ENCODE assay signal across 10 cellular contexts in the genomic region with DNA sequence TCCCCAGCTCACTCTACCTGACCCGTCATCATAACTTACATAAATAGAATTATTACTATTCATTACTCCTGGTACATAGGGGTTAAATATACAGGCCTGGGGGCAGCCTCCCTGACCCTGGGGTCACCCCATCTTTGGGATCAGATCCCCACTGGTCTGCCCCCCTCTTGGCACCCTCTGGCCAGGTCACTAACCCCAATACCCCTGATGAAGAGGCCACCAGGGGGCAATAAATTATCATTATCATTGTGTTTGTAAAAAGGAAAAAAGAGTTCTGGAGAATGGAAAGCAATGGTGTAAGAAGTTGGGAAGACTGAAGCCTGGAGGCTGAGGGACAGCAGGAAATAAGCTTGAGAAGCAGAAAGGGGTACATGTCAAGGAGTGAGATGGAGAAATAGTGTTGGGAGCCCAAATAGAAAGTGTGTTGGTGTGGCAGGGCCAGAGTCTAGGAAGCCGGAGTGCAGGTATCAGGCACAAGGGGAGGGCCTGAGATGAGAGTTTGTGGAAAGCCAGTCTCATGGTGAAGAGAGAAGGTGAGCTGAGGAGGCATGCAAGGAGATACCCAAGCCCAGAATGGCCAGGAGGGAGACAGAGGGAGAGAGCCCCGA. TPM values are rescaled to one million over a fixed set of nuclear protein-coding genes. Genes with fewer than 3 reads are reported as not detected.
A peak's percentile ranks its signal among the peaks of the same experiment; 100 is the strongest.
DNase-seq lines count a peak whose midpoint lies in the region; ATAC-seq and TF ChIP-seq lines count a peak whose summit lies in the region.
"Had no signal": no experiment of that assay in that cellular context is flagged by ENCODE, and none has a peak within 500 bp of the region (broad histone marks: within the 10 kb centered on the region; RNA-seq: fewer than 3 reads in every experiment).

No MANE protein-coding gene starts in this region.

- H3K36me3 Mint-ChIP-seq in immature natural killer cell = peaks cover 0 to 3% (median 3%) of the 10 kb centered on the region in 3 donors
- no peaks in the 10 kb centered on the region for H3K36me3 Mint-ChIP-seq in stimulated activated naive B cell treated with anti-CD40 and anti-IgM and Interleukin-4, amounts not matched to agents 10 μg/mL and 1 μg/mL and 100 μg/mL, for 72 hours
- H3K36me3 Mint-ChIP-seq: memory B cell had no signal

- peak overlapping the region in 4 of 5 donors; percentile 18 to 84 (median 50) for H3K4me3 Mint-ChIP-seq in immature natural killer cell
- H3K4me3 Mint-ChIP-seq in stimulated activated naive B cell treated with anti-CD40 and anti-IgM and Interleukin-4, amounts not matched to agents 10 μg/mL and 1 μg/mL and 100 μg/mL, for 72 hours = no peak overlapping the region
- H3K4me3 Mint-ChIP-seq: memory B cell had no signal

- H3K27ac Mint-ChIP-seq in immature natural killer cell = peak overlapping the region in 1 of 6 donors; percentile 13
- H3K27ac Mint-ChIP-seq in stimulated activated naive B cell treated with anti-CD40 and anti-IgM and Interleukin-4, amounts not matched to agents 10 μg/mL and 1 μg/mL and 100 μg/mL, for 72 hours = no peak overlapping the region
- H3K27ac Mint-ChIP-seq: activated T-helper 17 cell treated with anti-CD3 and anti-CD28 coated beads, Interleukin-2, amount 50 U/mL, for 72 hours; memory B cell had no signal

- no peak overlapping the region for H3K4me3 ChIP-seq in WI38 (ENCODE audit: low read depth, low read length)
- no peak overlapping the region for H3K4me3 ChIP-seq in H7 (ENCODE audit: insufficient read depth, low read depth, low read length)

- peaks cover 16 to 25% of the 10 kb centered on the region in 2 donors for H3K4me1 Mint-ChIP-seq in immature natural killer cell
- peaks cover 12 to 22% of the 10 kb centered on the region in 2 donors for H3K4me1 Mint-ChIP-seq in stimulated activated naive B cell treated with anti-CD40 and anti-IgM and Interleukin-4, amounts not matched to agents 10 μg/mL and 1 μg/mL and 100 μg/mL, for 72 hours

- ATAC-seq in stimulated activated naive B cell treated with anti-CD40 and anti-IgM and Interleukin-4, amounts not matched to agents 10 μg/mL and 1 μg/mL and 100 μg/mL, for 72 hours (replicated peaks) = no peak
- no peak for ATAC-seq in GM18519 (IDR thresholded peaks at IDR 0.05; ENCODE audit: low FRiP score, unreplicated experiment)
- ATAC-seq: activated T-helper 17 cell treated with anti-CD3 and anti-CD28 coated beads, Interleukin-2, amount 50 U/mL, for 72 hours had no signal

- H3K27me3 Mint-ChIP-seq in immature natural killer cell (ENCODE audit: low read depth in 3 of 3) = peaks cover 2 to 5% (median 5%) of the 10 kb centered on the region in 3 donors
- H3K27me3 Mint-ChIP-seq in stimulated activated naive B cell treated with anti-CD40 and anti-IgM and Interleukin-4, amounts not matched to agents 10 μg/mL and 1 μg/mL and 100 μg/mL, for 72 hours = peaks cover 22 to 26% of the 10 kb centered on the region in 2 donors

- H3K36me3 ChIP-seq in H7 (replicated peaks; ENCODE audit: control insufficient read depth, insufficient read depth, low read length) = no peaks in the 10 kb centered on the region

- peak; percentile 56 for DNase-seq in ACHN
- no peak for DNase-seq in GM13977 (ENCODE audit: low spot score)
- DNase-seq in immature natural killer cell = no peak
- no peak for DNase-seq in NCI-H1105 (lab: John Stamatoyannopoulos, UW)
- no peak for DNase-seq in stimulated activated naive B cell treated with anti-CD40 and anti-IgM and Interleukin-4, amounts not matched to agents 10 μg/mL and 1 μg/mL and 100 μg/mL, for 72 hours
- no peak for DNase-seq in H7

- peaks cover 39% of the 10 kb centered on the region for H3K27me3 ChIP-seq in H7 (ENCODE audit: control insufficient read depth, insufficient read depth, low read length)

- in situ Hi-C loops in ACHN (cut with HindIII; ENCODE audit: low pct_ligation_motif_present, low pct_unique_long_range_greater_than_20kb, low sequenced_read_pairs) (no loop called here), GM13977 (cut with MboI; ENCODE audit: low pct_unique_long_range_greater_than_20kb, low sequenced_read_pairs, unreplicated experiment) (no loop called here)

- no peaks in the 10 kb centered on the region for H3K9me3 Mint-ChIP-seq in immature natural killer cell
- H3K9me3 Mint-ChIP-seq in stimulated activated naive B cell treated with anti-CD40 and anti-IgM and Interleukin-4, amounts not matched to agents 10 μg/mL and 1 μg/mL and 100 μg/mL, for 72 hours = no peaks in the 10 kb centered on the region
- H3K9me3 Mint-ChIP-seq: activated T-helper 17 cell treated with anti-CD3 and anti-CD28 coated beads, Interleukin-2, amount 50 U/mL, for 72 hours; memory B cell had no signal

- TF ChIP-seq CTCF in GM13977 (IDR thresholded peaks at IDR 0.05; ENCODE audit: extremely low read depth, insufficient read depth, missing control alignments) (peak; percentile 37), WI38 (IDR thresholded peaks at IDR 0.05; ENCODE audit: low read depth, low read length) (peak; percentile 16; the same call in 1 of the 2 replicates)

RNA-seq across cellular contexts. Expression of gene AAAS, which starts 6.1 kb away (rescaled TPM):
- polyA plus RNA-seq in immature natural killer cell = 10 to 100 TPM; 27.5 to 46.8 (median 46.0) TPM
- 131 and 137 TPM in 2 replicates for total RNA-seq in H7 (2014; rRNA removed; shearing (Covaris generic))

RNA-seq across cellular contexts. Expression of gene SP7, which starts 8.6 kb away (rescaled TPM):
- polyA plus RNA-seq in immature natural killer cell = not detected
- 0.14 and 0.44 TPM in 2 replicates for total RNA-seq in H7 (2014; rRNA removed; shearing (Covaris generic))
- total RNA-seq: activated T-helper 17 cell treated with anti-CD3 and anti-CD28 coated beads, Interleukin-2, amount 50 U/mL, for 72 hours had no signal

RNA-seq across cellular contexts. Expression of gene MYG1, which starts 28.0 kb away (rescaled TPM):
- polyA plus RNA-seq in immature natural killer cell = 10 to 100 TPM; 51.3 to 78.7 (median 64.0) TPM
- total RNA-seq in H7 (2014; rRNA removed; shearing (Covaris generic)) = 74.2 and 98.0 TPM in 2 replicates

RNA-seq across cellular contexts. Expression of gene PFDN5, which starts 32.2 kb away (rescaled TPM):
- polyA plus RNA-seq in immature natural killer cell = 1,000 to 10,000 TPM in 1 of 3 donors, 100 to 1,000 TPM in 2; 829 to 1,850 (median 845) TPM
- 242 and 304 TPM in 2 replicates for total RNA-seq in H7 (2014; rRNA removed; shearing (Covaris generic))

RNA-seq across cellular contexts. Expression of gene SP1, which starts 52.4 kb away (rescaled TPM):
- polyA plus RNA-seq in immature natural killer cell = 10 to 100 TPM in 1 of 3 donors, 1 to 10 TPM in 2; 3.4 to 12.2 (median 4.8) TPM
- total RNA-seq in H7 (2014; rRNA removed; shearing (Covaris generic)) = 46.7 and 51.8 TPM in 2 replicates

Comparison
In these comparisons a context has a peak if more than half of its experiments do, and no peak if none do; other contexts are left out.
1. H3K4me3 Mint-ChIP-seq: peak in immature natural killer cell (4 of 5); none in stimulated activated naive B cell treated with anti-CD40 and anti-IgM and Interleukin-4, amounts not matched to agents 10 μg/mL and 1 μg/mL and 100 μg/mL, for 72 hours (0 of 2).